Comparison of ENCODE assay signal across 28 cellular contexts in the genomic region with DNA sequence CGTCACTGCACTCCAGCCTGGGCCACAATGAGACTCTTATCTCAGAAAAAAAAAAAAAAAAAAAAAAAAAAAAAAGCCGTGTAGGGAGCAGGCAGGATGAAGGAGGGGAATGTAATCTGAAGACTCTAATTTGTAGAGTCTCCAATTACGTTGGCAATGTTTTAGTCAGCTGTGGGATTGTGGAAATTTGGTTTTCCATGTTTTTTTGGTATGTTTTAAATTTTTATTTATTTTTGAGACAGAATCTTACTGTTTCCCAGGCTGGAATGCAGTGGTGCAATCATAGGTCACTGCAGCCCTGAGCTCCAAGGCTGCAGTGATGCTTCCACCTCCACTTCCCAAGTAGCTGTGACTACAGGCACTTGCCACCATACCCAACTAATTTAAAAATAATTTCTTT. TPM values are rescaled to one million over a fixed set of nuclear protein-coding genes. Genes with fewer than 3 reads are reported as not detected.
DNase-seq lines count a peak whose midpoint lies in the region; ATAC-seq and TF ChIP-seq lines count a peak whose summit lies in the region.
"Had no signal": no experiment of that assay in that cellular context is flagged by ENCODE, and none has a peak within 500 bp of the region (broad histone marks: within the 10 kb centered on the region; RNA-seq: fewer than 3 reads in every experiment).

No MANE protein-coding gene starts in this region.

- H3K4me1 ChIP-seq in mammary epithelial cell (ENCODE audit: insufficient read depth, low read length) (peaks cover 6% of the 10 kb centered on the region), breast epithelium (no peaks in the 10 kb centered on the region), adipocyte (ENCODE audit: control insufficient read depth, insufficient read depth, low read length) (no peaks in the 10 kb centered on the region)
- H3K4me1 ChIP-seq: adrenal gland; BLaER1 treated with 17β-estradiol and CSF1 and Interleukin-3, amounts not matched to agents 10 nM and 100 nM; esophagus muscularis mucosa; HAP-1; left ventricle myocardium inferior; Peyer's patch; tibial artery had no signal

- no peak overlapping the region for H2AFZ ChIP-seq in mammary epithelial cell (ENCODE audit: low read depth, low read length)

- DNase-seq in mammary epithelial cell (no peak), breast epithelium (ENCODE audit: low spot score in 2 of 2) (no peak), adipocyte (ENCODE audit: low read depth) (peak; percentile 46), fibroblast of peridontal ligament (ENCODE audit: extremely low read depth) (peak; percentile 89), NCI-H2081 treated with DMSO at 0.1 percent for 48 hours (lab: John Stamatoyannopoulos, UW) (no peak), retina (no peak)
- no peak for DNase-seq in stimulated activated CD4-positive, alpha-beta T cell treated with anti-CD3 and anti-CD28 coated beads, Interleukin-2, amount 100 ng/mL, for 48 hours
- DNase-seq: activated CD4-positive, alpha-beta T cell treated with anti-CD3 and anti-CD28 coated beads, Interleukin-2, amount 50 U/mL, for 1 hour; activated naive CD4-positive, alpha-beta T cell treated with Interleukin-2 at 50 U/mL for 16 hours; activated T-cell treated with anti-CD3 and anti-CD28 coated beads, Interleukin-2, amount 50 U/mL, for 48 hours; adrenal gland; COR-L47; islet precursor cell; Karpas-422; left ventricle myocardium inferior; naive B cell; NCI-H2227 treated with DMSO at 0.1 percent for 48 hours; NCI-H69; Peyer's patch; small intestine; stimulated activated CD4-positive, alpha-beta T cell treated with anti-CD3 and anti-CD28 coated beads, Interleukin-1b, Interleukin-23, amount 100 ng/mL, for 48 hours; tibial artery had no signal

- H3K9me3 ChIP-seq in mammary epithelial cell (replicated peaks; ENCODE audit: insufficient read depth, low read length) (no peaks in the 10 kb centered on the region), breast epithelium (no peaks in the 10 kb centered on the region), adipocyte (ENCODE audit: control insufficient read depth, low read length) (no peaks in the 10 kb centered on the region)
- H3K9me3 ChIP-seq: adrenal gland; BLaER1 treated with 17β-estradiol and CSF1 and Interleukin-3, amounts not matched to agents 10 nM and 100 nM; esophagus muscularis mucosa; HAP-1; left ventricle myocardium inferior; Peyer's patch; tibial artery had no signal

- in situ Hi-C loops in mammary epithelial cell (cut with MboI; ENCODE audit: low sequenced_read_pairs in 2 of 2), result loop anchor here in 1 of 2 donors (10.0 kb wide), 1 partner anchor 257 kb away; no protein-coding TSS in a partner anchor

- no peaks in the 10 kb centered on the region for H4K20me1 ChIP-seq in mammary epithelial cell (ENCODE audit: insufficient read depth, low read length)

- TF ChIP-seq POLR2A in breast epithelium (IDR thresholded peaks at IDR 0.05), result no peak

- H3K9ac ChIP-seq in mammary epithelial cell (ENCODE audit: insufficient read depth, low read length) (no peak overlapping the region), adipocyte (ENCODE audit: low read length) (no peak overlapping the region)
- H3K9ac ChIP-seq: BLaER1 treated with 17β-estradiol and CSF1 and Interleukin-3, amounts not matched to agents 10 nM and 100 nM had no signal

- intact Hi-C loops in mammary epithelial cell (cut with micrococcal nuclease), result no loop called here
- intact Hi-C loops in breast epithelium (cut with DNase I; ENCODE audit: low total_unique reads), result loop anchor here (5.0 kb wide), 1 partner anchor 400 kb away; no protein-coding TSS in a partner anchor

- H3K79me2 ChIP-seq in mammary epithelial cell (ENCODE audit: insufficient read depth, low read length), result peaks cover 38% of the 10 kb centered on the region

- H3K4me3 ChIP-seq in mammary epithelial cell (replicated peaks in 1 of 3; ENCODE audit: insufficient read depth in 1 of 3, low read depth in 2 of 3, low read length in 3 of 3) (no peak overlapping the region), breast epithelium (no peak overlapping the region), adipocyte (ENCODE audit: low read length) (no peak overlapping the region)
- H3K4me3 ChIP-seq: adrenal gland; BLaER1 treated with 17β-estradiol and CSF1 and Interleukin-3, amounts not matched to agents 10 nM and 100 nM; coronary artery; esophagus muscularis mucosa; HAP-1; left ventricle myocardium inferior; Peyer's patch; tibial artery had no signal

- CTCF ChIA-PET in mammary epithelial cell (lab: Charles Lee; ENCODE audit: low non-redundant PET), result no interaction called here

- no peak overlapping the region for H3K4me2 ChIP-seq in mammary epithelial cell (ENCODE audit: insufficient read depth, low read depth, low read length)
- H3K4me2 ChIP-seq: BLaER1 treated with 17β-estradiol and CSF1 and Interleukin-3, amounts not matched to agents 10 nM and 100 nM had no signal

- BruUV-seq in mammary epithelial cell (replicated peaks; lab: Mats Ljungman, UMichigan), result no TSS peak

- no peaks in the 10 kb centered on the region for H3K27me3 ChIP-seq in mammary epithelial cell (ENCODE audit: insufficient read depth, low read length)
- no peaks in the 10 kb centered on the region for H3K27me3 ChIP-seq in breast epithelium
- H3K27me3 ChIP-seq in adipocyte (replicated peaks; ENCODE audit: control insufficient read depth, insufficient read depth, low read length), result no peaks in the 10 kb centered on the region
- H3K27me3 ChIP-seq: adrenal gland; BLaER1 treated with 17β-estradiol and CSF1 and Interleukin-3, amounts not matched to agents 10 nM and 100 nM; esophagus muscularis mucosa; Peyer's patch; tibial artery had no signal

- TF ChIP-seq CTCF in mammary epithelial cell (conservative IDR thresholded peaks at IDR 0.05 in 1 of 2, IDR thresholded peaks at IDR 0.05 in 1 of 2; ENCODE audit: extremely low read depth in 1 of 2, insufficient read depth in 1 of 2, low read depth in 1 of 2, low read length in 2 of 2) (no peak), breast epithelium (IDR thresholded peaks at IDR 0.05) (no peak)

- dilution Hi-C loops in mammary epithelial cell (cut with HindIII; ENCODE audit: low sequenced_read_pairs), result no loop called here

- 100% methylated on average over 3 of the region's 3 CpGs for WGBS in mammary epithelial cell (ENCODE audit: low coverage, missing lambda C conversion rate)

- ATAC-seq in HG03378 (IDR thresholded peaks at IDR 0.05; ENCODE audit: unreplicated experiment), result no peak
- ATAC-seq: WTC11 had no signal

- H3K27ac ChIP-seq in mammary epithelial cell (ENCODE audit: insufficient read depth, low read depth, low read length) (peak overlapping the region; percentile 29), breast epithelium (no peak overlapping the region)
- H3K27ac ChIP-seq: adrenal gland; BLaER1 treated with 17β-estradiol and CSF1 and Interleukin-3, amounts not matched to agents 10 nM and 100 nM; coronary artery; esophagus muscularis mucosa; left ventricle myocardium inferior; Peyer's patch; tibial artery had no signal

- H3K36me3 ChIP-seq in mammary epithelial cell (ENCODE audit: insufficient read depth, low read length), result peaks cover 10% of the 10 kb centered on the region
- no peaks in the 10 kb centered on the region for H3K36me3 ChIP-seq in breast epithelium
- peaks cover 11% of the 10 kb centered on the region for H3K36me3 ChIP-seq in adipocyte (ENCODE audit: control insufficient read depth, insufficient read depth, low read length, severe bottlenecking)

RNA-seq across cellular contexts. Expression of a gene that starts 56.5 kb away (rescaled TPM):
- 10 to 100 TPM; 23.2 to 68.8 TPM for total RNA-seq in mammary epithelial cell
- polyA plus RNA-seq in mammary epithelial cell, result 26.2 TPM
- polyA minus RNA-seq in mammary epithelial cell, result 134 TPM
- 10 to 100 TPM; 24.6 to 36.7 (median 30.8) TPM for total RNA-seq in breast epithelium

Comparison
In these comparisons a context has a peak if more than half of its experiments do, and no peak if none do; other contexts are left out.
1. DNase-seq: peak in adipocyte (single experiment) and fibroblast of peridontal ligament (single experiment); none in mammary epithelial cell (single experiment), breast epithelium (0 of 2), NCI-H2081 treated with DMSO at 0.1 percent for 48 hours (single experiment), retina (single experiment) and stimulated activated CD4-positive, alpha-beta T cell treated with anti-CD3 and anti-CD28 coated beads, Interleukin-2, amount 100 ng/mL, for 48 hours (0 of 2).